Comparison of ENCODE assay signal across 15 cellular contexts in genomic region chr13:35771898-35772297, GRCh38.
DNase-seq lines count a peak whose midpoint lies in the region; TF ChIP-seq lines count a peak whose summit lies in the region.
"Had no signal": no experiment of that assay in that cellular context is flagged by ENCODE, and none has a peak within 500 bp of the region (broad histone marks: within the 10 kb centered on the region; RNA-seq: fewer than 3 reads in every experiment).

No MANE protein-coding gene starts in this region.

- no peak overlapping the region for H3K4me2 ChIP-seq in fibroblast of lung (ENCODE audit: extremely low read depth, insufficient read depth, low read length)

- no peaks in the 10 kb centered on the region for H3K79me2 ChIP-seq in fibroblast of lung (ENCODE audit: control insufficient read depth, insufficient read depth, low read length)

- H3K27ac ChIP-seq in fibroblast of lung (ENCODE audit: insufficient read depth, low read length) (peak overlapping the region; percentile 18), colonic mucosa (no peak overlapping the region)
- H3K27ac ChIP-seq: heart right ventricle, testis had no signal

- DNase-seq in DMS114 treated with DMSO at 0.1 percent for 48 hours (lab: John Stamatoyannopoulos, UW; ENCODE audit: unreplicated experiment), result peak; percentile 17
- DNase-seq in RPMI7951 (ENCODE audit: low read depth), result peak; percentile 39
- peak; percentile 65 to 96 for DNase-seq in fibroblast of lung (ENCODE audit: low read depth in 2 of 2)
- DNase-seq in non-pigmented ciliary epithelial cell (ENCODE audit: low read depth), result peak; percentile 95
- no peak for DNase-seq in KBM-7
- DNase-seq in NCI-H2107 (lab: John Stamatoyannopoulos, UW), result no peak
- no peak for DNase-seq in RPMI8226
- DNase-seq in colonic mucosa, result no peak
- DNase-seq: DMS153; GOT3; heart right ventricle; Kasumi-1; NCI-H774; stimulated activated CD4-positive, alpha-beta T cell treated with anti-CD3 and anti-CD28 coated beads, Interleukin-4, amount 100 ng/mL, for 4 hours; testis had no signal

- H3K27me3 ChIP-seq in fibroblast of lung (ENCODE audit: control insufficient read depth, insufficient read depth, low read length) (no peaks in the 10 kb centered on the region), colonic mucosa (no peaks in the 10 kb centered on the region)
- H3K27me3 ChIP-seq: heart right ventricle, testis had no signal

- no peaks in the 10 kb centered on the region for H4K20me1 ChIP-seq in fibroblast of lung (ENCODE audit: control insufficient read depth, extremely low read depth, insufficient read depth, low read length)

- no peak overlapping the region for H3K4me3 ChIP-seq in fibroblast of lung (replicated peaks in 1 of 4; ENCODE audit: control extremely low read depth in 1 of 4, insufficient read depth in 1 of 4, low read depth in 3 of 4, low read length in 4 of 4)
- no peak overlapping the region for H3K4me3 ChIP-seq in colonic mucosa
- H3K4me3 ChIP-seq: heart right ventricle, testis had no signal

- in situ Hi-C loops in KBM-7 (cut with MboI; ENCODE audit: low pct_unique_long_range_greater_than_20kb, low sequenced_read_pairs), result no loop called here

- TF ChIP-seq CTCF in fibroblast of lung (conservative IDR thresholded peaks at IDR 0.05 in 1 of 2, IDR thresholded peaks at IDR 0.05 in 1 of 2; ENCODE audit: low read depth in 1 of 2, low read length in 2 of 2) (no peak), colonic mucosa (IDR thresholded peaks at IDR 0.05) (no peak)

- intact Hi-C loops in colonic mucosa (cut with DNase I), result no loop called here

- H3K9me3 ChIP-seq in fibroblast of lung (ENCODE audit: control insufficient read depth, insufficient read depth, low read depth, low read length), result no peaks in the 10 kb centered on the region
- no peaks in the 10 kb centered on the region for H3K9me3 ChIP-seq in colonic mucosa
- H3K9me3 ChIP-seq: heart right ventricle, testis had no signal

- H2AFZ ChIP-seq in fibroblast of lung (ENCODE audit: low read length), result no peak overlapping the region

- H3K4me1 ChIP-seq in fibroblast of lung (ENCODE audit: control insufficient read depth, extremely low read depth, insufficient read depth, low read length) (peaks cover 9% of the 10 kb centered on the region), colonic mucosa (no peaks in the 10 kb centered on the region)
- H3K4me1 ChIP-seq: heart right ventricle, testis had no signal

- no peak overlapping the region for H3K9ac ChIP-seq in fibroblast of lung (ENCODE audit: insufficient read depth, low read length)
- no peak overlapping the region for H3K9ac ChIP-seq in colonic mucosa (ENCODE audit: low read depth in 2 of 2, low read length in 2 of 2)

- H3K36me3 ChIP-seq in fibroblast of lung (ENCODE audit: control insufficient read depth, insufficient read depth, low read length), result no peaks in the 10 kb centered on the region
- H3K36me3 ChIP-seq in colonic mucosa, result no peaks in the 10 kb centered on the region
- H3K36me3 ChIP-seq: heart right ventricle had no signal

Comparison
In these comparisons a context has a peak if more than half of its experiments do, and no peak if none do; other contexts are left out.
1. DNase-seq: peak in DMS114 treated with DMSO at 0.1 percent for 48 hours (single experiment), RPMI7951 (single experiment), fibroblast of lung (2 of 2) and non-pigmented ciliary epithelial cell (single experiment); none in KBM-7 (single experiment), NCI-H2107 (single experiment), RPMI8226 (single experiment) and colonic mucosa (single experiment).